In the genomic region with DNA sequence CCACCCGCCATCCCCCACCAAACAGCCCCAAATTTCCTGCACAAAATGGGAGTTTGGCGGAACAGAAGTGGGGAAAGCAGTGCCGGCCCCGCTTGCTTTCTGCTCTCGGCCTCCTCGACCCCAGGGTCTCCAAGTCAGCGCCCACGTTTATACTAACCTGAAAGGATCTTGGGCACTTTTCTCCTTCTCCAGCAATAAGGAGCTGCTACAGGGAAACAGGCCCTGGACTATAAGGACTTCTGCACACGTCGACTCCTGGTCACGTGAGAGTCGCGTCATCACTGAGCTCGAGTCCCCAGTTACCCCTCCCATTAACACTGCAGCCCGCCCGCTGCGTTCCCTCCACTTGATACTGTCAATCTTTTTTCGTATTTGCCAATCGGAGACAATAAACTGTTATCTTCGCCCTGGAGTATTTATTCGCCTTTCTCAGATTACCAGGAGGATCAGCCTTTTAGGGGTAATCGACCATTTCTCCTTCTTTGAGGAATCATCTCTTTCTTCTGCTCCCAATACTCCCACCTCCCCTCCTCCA, we compare ENCODE assay signal across 8 cellular contexts. TPM values are rescaled to one million over a fixed set of nuclear protein-coding genes. Genes with fewer than 3 reads are reported as not detected.
DNase-seq lines count a peak whose midpoint lies in the region; ATAC-seq and TF ChIP-seq lines count a peak whose summit lies in the region.

A gene with protein sequence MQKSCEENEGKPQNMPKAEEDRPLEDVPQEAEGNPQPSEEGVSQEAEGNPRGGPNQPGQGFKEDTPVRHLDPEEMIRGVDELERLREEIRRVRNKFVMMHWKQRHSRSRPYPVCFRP (minus strand): TSS at position 235 of the 535 bp plus-strand sequence. CDS start 1,176 bp downstream, outside the sequence.

- no peaks in the 10 kb centered on the region for H3K36me3 ChIP-seq in CD8-positive, alpha-beta T cell (ENCODE audit: insufficient read depth, low read length)
- H3K36me3 ChIP-seq in NT2/D1 (ENCODE audit: insufficient read depth, insufficient read length, low read length) (peaks cover 20% of the 10 kb centered on the region), mucosa of descending colon (ENCODE audit: low read depth) (no peaks in the 10 kb centered on the region)

- no peaks in the 10 kb centered on the region for H3K27me3 Mint-ChIP-seq in CD8-positive, alpha-beta T cell (ENCODE audit: low read depth)

- H3K4me1 ChIP-seq in CD8-positive, alpha-beta T cell (ENCODE audit: insufficient read depth, low read length), result no peaks in the 10 kb centered on the region
- H3K4me1 ChIP-seq in NT2/D1 (ENCODE audit: insufficient read depth, insufficient read length), result no peaks in the 10 kb centered on the region
- H3K4me1 ChIP-seq in mucosa of descending colon (ENCODE audit: low read depth), result no peaks in the 10 kb centered on the region

- peak; percentile 17 to 71 (median 59) for DNase-seq in CD8-positive, alpha-beta T cell
- peak; percentile 55 for DNase-seq in HT-29 (ENCODE audit: low spot score)
- peak; percentile 82 for DNase-seq in NT2/D1 (ENCODE audit: low read depth, low spot score)
- DNase-seq in activated T-cell treated with anti-CD3 and anti-CD28 coated beads for 4 hours, result peak; percentile 24
- DNase-seq in epithelial cell of proximal tubule (ENCODE audit: low read depth), result peak; percentile 19
- DNase-seq in mucosa of descending colon, result peak; percentile 77 to 89 (median 88)
- peak; percentile 37 for DNase-seq in stimulated activated CD8-positive, alpha-beta memory T cell treated with anti-CD3 and anti-CD28 coated beads, Interleukin-4, amount 100 ng/mL, for 24 hours (ENCODE audit: low read depth)

- peak within 1 kb of the TSS; percentile 94 for H3K9ac ChIP-seq in NT2/D1 (ENCODE audit: insufficient read length, low read depth)

- peak; percentile 93 for ATAC-seq in CD8-positive, alpha-beta T cell
- ATAC-seq in GM19468 (IDR thresholded peaks at IDR 0.05; ENCODE audit: extremely low read depth, unreplicated experiment) (peak; percentile 77), mucosa of descending colon (peak; percentile 93)

- H3K27ac Mint-ChIP-seq in CD8-positive, alpha-beta T cell, result peak within 1 kb of the TSS; percentile 92

- H3K9me3 Mint-ChIP-seq in CD8-positive, alpha-beta T cell, result no peaks in the 10 kb centered on the region

- peaks cover 34% of the 10 kb centered on the region for H3K4me1 Mint-ChIP-seq in CD8-positive, alpha-beta T cell (ENCODE audit: low read depth)

- peak within 1 kb of the TSS; percentile 95 for H3K4me3 Mint-ChIP-seq in CD8-positive, alpha-beta T cell

- peak within 1 kb of the TSS; percentile 73 for H3K4me3 ChIP-seq in CD8-positive, alpha-beta T cell (ENCODE audit: low read depth, low read length)
- H3K4me3 ChIP-seq in NT2/D1 (ENCODE audit: insufficient read length, low read depth), result peak within 1 kb of the TSS; percentile 83
- H3K4me3 ChIP-seq in epithelial cell of proximal tubule (ENCODE audit: low read depth, low read length), result peak within 1 kb of the TSS; percentile 69
- H3K4me3 ChIP-seq in mucosa of descending colon, result peak within 1 kb of the TSS; percentile 26

- peak within 1 kb of the TSS; percentile 81 for H3K27ac ChIP-seq in CD8-positive, alpha-beta T cell (ENCODE audit: low read depth, low read length)

- H3K36me3 Mint-ChIP-seq in CD8-positive, alpha-beta T cell, result peaks cover 13% of the 10 kb centered on the region

- H3K9me3 ChIP-seq in CD8-positive, alpha-beta T cell (ENCODE audit: low read length), result no peaks in the 10 kb centered on the region
- H3K9me3 ChIP-seq in NT2/D1 (ENCODE audit: insufficient read depth, low read length) (no peaks in the 10 kb centered on the region), mucosa of descending colon (no peaks in the 10 kb centered on the region)

- CTCF ChIA-PET in CD8-positive, alpha-beta T cell (lab: Charles Lee), result no interaction called here

- no peaks in the 10 kb centered on the region for H3K27me3 ChIP-seq in CD8-positive, alpha-beta T cell (ENCODE audit: insufficient read depth, low read length)
- no peaks in the 10 kb centered on the region for H3K27me3 ChIP-seq in NT2/D1 (ENCODE audit: insufficient read depth, insufficient read length)

- POLR2A ChIA-PET in CD8-positive, alpha-beta T cell (lab: Charles Lee), result interaction anchor here (1.0 kb wide), 1 partner anchor 40 kb away, joined by 3 read pairs; the partner anchor contains the start of gene BEX4

- intact Hi-C loops in CD8-positive, alpha-beta T cell (cut with DNase I, micrococcal nuclease), result loop anchor here (2.0 to 5.0 kb wide), 4 partner anchors 40 to 432 kb away; partner anchors contain the start of genes BEX4 (in 1 of the 2) and MORF4L2 (in 1 of the 2)
- intact Hi-C loops in mucosa of descending colon (cut with DNase I, micrococcal nuclease), result no loop called here

- TF ChIP-seq CTCF in CD8-positive, alpha-beta T cell (IDR thresholded peaks at IDR 0.05), result no peak
- TF ChIP-seq CTCF in epithelial cell of proximal tubule (conservative IDR thresholded peaks at IDR 0.05; ENCODE audit: low read depth, low read length) (no peak), mucosa of descending colon (IDR thresholded peaks at IDR 0.05) (no peak)

RNA-seq across cellular contexts. Expression of the gene that starts here (rescaled TPM):
- 10 to 100 TPM; 11.3 to 11.8 TPM for total RNA-seq in CD8-positive, alpha-beta T cell
- total RNA-seq in HT-29 (2014; rRNA removed; shearing (Covaris generic)), result 6.7 and 8.1 TPM in 2 replicates
- total RNA-seq in epithelial cell of proximal tubule (68.1 and 92.6 TPM in 2 replicates), mucosa of descending colon (10 to 100 TPM; 24.4 to 43.0 (median 31.2) TPM)

Comparison
In these comparisons a context has a peak if more than half of its experiments do, and no peak if none do; other contexts are left out.
1. Peak in every context shown above with its lines: DNase-seq, ATAC-seq, H3K4me3 ChIP-seq and H3K27ac ChIP-seq.
2. DNase-seq: peak in every context shown above with its lines; median percentile 88 in mucosa of descending colon; 82 in NT2/D1; 59 in CD8-positive, alpha-beta T cell; 55 in HT-29; 37 in stimulated activated CD8-positive, alpha-beta memory T cell treated with anti-CD3 and anti-CD28 coated beads, Interleukin-4, amount 100 ng/mL, for 24 hours; 24 in activated T-cell treated with anti-CD3 and anti-CD28 coated beads for 4 hours; 19 in epithelial cell of proximal tubule.
3. H3K4me3 ChIP-seq: peak in every context shown above with its lines; median percentile 83 in NT2/D1; 73 in CD8-positive, alpha-beta T cell; 69 in epithelial cell of proximal tubule; 26 in mucosa of descending colon.
4. intact Hi-C loops: an anchor here in CD8-positive, alpha-beta T cell (2.0 to 5.0 kb wide); none called in mucosa of descending colon.